ENCODE assay signal across 1 cellular context in genomic region chr12:48883305-48884171, GRCh38.
TF ChIP-seq lines count a peak whose summit lies in the region.

No MANE protein-coding gene starts in this region.

TF ChIP-seq in HepG2, 621 proteins besides CTCF, POLR2A, EP300 and RAD21 (continued from another document and continues in another):
- TF ChIP-seq SNAPC4 (CRISPR knock-in tag; IDR thresholded peaks at IDR 0.05) (no peak), PITX1 (CRISPR knock-in tag; IDR thresholded peaks at IDR 0.05) (peak; percentile 64), SATB2 (CRISPR knock-in tag; IDR thresholded peaks at IDR 0.05) (no peak), ZNF556 (CRISPR knock-in tag; IDR thresholded peaks at IDR 0.05; ENCODE audit: borderline replicate concordance) (no peak), ZNF230 (CRISPR knock-in tag; IDR thresholded peaks at IDR 0.05) (no peak), TFDP2 (CRISPR knock-in tag; IDR thresholded peaks at IDR 0.05) (no peak), TGIF2 (CRISPR knock-in tag; IDR thresholded peaks at IDR 0.05) (no peak), IKZF5 (CRISPR knock-in tag; IDR thresholded peaks at IDR 0.05) (no peak), KLF9 (CRISPR knock-in tag; IDR thresholded peaks at IDR 0.05; ENCODE audit: low read depth) (no peak), TFE3 (CRISPR knock-in tag; IDR thresholded peaks at IDR 0.05) (no peak), RFX1 (IDR thresholded peaks at IDR 0.05) (peak; percentile 53; the same call in 1 of the 2 replicates), PHF8 (CRISPR knock-in tag; IDR thresholded peaks at IDR 0.05) (0 out of 2 replicates have a peak, but pooled peaks have one; percentile 18), ZNF124 (CRISPR knock-in tag; IDR thresholded peaks at IDR 0.05) (no peak), MTF2 (CRISPR knock-in tag; IDR thresholded peaks at IDR 0.05; ENCODE audit: borderline replicate concordance) (no peak), POGZ (CRISPR knock-in tag; IDR thresholded peaks at IDR 0.05) (no peak), ZNF597 (CRISPR knock-in tag; IDR thresholded peaks at IDR 0.05) (no peak), ETS1 (CRISPR knock-in tag; IDR thresholded peaks at IDR 0.05) (no peak), ZNF576 (CRISPR knock-in tag; IDR thresholded peaks at IDR 0.05) (no peak), ZNF512 (CRISPR knock-in tag; IDR thresholded peaks at IDR 0.05) (no peak), ZNF510 (CRISPR knock-in tag; IDR thresholded peaks at IDR 0.05; ENCODE audit: low read depth) (no peak), GZF1 (CRISPR knock-in tag; IDR thresholded peaks at IDR 0.05) (peak; percentile 31; the same call in 1 of the 2 replicates), ZNF800 (CRISPR knock-in tag; IDR thresholded peaks at IDR 0.05) (no peak), MED8 (CRISPR knock-in tag; IDR thresholded peaks at IDR 0.05; ENCODE audit: insufficient replicate concordance) (no peak), RXRB (CRISPR knock-in tag; IDR thresholded peaks at IDR 0.05; ENCODE audit: borderline replicate concordance) (0 out of 2 replicates have a peak, but pooled peaks have one; percentile 53), ZNF225 (CRISPR knock-in tag; IDR thresholded peaks at IDR 0.05) (no peak), ZC3H4 (CRISPR knock-in tag; IDR thresholded peaks at IDR 0.05; ENCODE audit: borderline replicate concordance) (no peak), SSRP1 (CRISPR knock-in tag; IDR thresholded peaks at IDR 0.05) (no peak), FOXO1 (CRISPR knock-in tag; IDR thresholded peaks at IDR 0.05) (peak; percentile 50; the same call in 1 of the 2 replicates), ZNF251 (CRISPR knock-in tag; IDR thresholded peaks at IDR 0.05) (no peak), KLF16 (CRISPR knock-in tag; IDR thresholded peaks at IDR 0.05) (no peak), ZNF572 (CRISPR knock-in tag; IDR thresholded peaks at IDR 0.05) (no peak), ZNF276 (CRISPR knock-in tag; IDR thresholded peaks at IDR 0.05; ENCODE audit: low read depth) (no peak), SP140L (CRISPR knock-in tag; IDR thresholded peaks at IDR 0.05; ENCODE audit: borderline replicate concordance) (no peak), ZNF136 (CRISPR knock-in tag; IDR thresholded peaks at IDR 0.05; ENCODE audit: low read depth) (no peak), NCOR1 (IDR thresholded peaks at IDR 0.05; ENCODE audit: borderline replicate concordance, low read length) (no peak; the same call in 1 of the 2 replicates), ZFP36L1 (CRISPR knock-in tag; IDR thresholded peaks at IDR 0.05) (no peak), ZNF543 (CRISPR knock-in tag; IDR thresholded peaks at IDR 0.05) (no peak), CHCHD3 (CRISPR knock-in tag; IDR thresholded peaks at IDR 0.05) (no peak), TBX2 (CRISPR knock-in tag; IDR thresholded peaks at IDR 0.05; ENCODE audit: borderline replicate concordance) (peak; percentile 82), DMTF1 (CRISPR knock-in tag; IDR thresholded peaks at IDR 0.05) (no peak), ZNF18 (CRISPR knock-in tag; IDR thresholded peaks at IDR 0.05; ENCODE audit: insufficient replicate concordance) (no peak)
